8 cellular contexts compared by ENCODE assay signal in genomic region chr15:60649845-60650548, GRCh38.
DNase-seq lines count a peak whose midpoint lies in the region; ATAC-seq, FAIRE-seq and TF ChIP-seq lines count a peak whose summit lies in the region.

No MANE protein-coding gene starts in this region.

- TF ChIP-seq POLR2A in spleen (IDR thresholded peaks at IDR 0.05) (no peak), prostate gland (IDR thresholded peaks at IDR 0.05) (no peak)

- no peaks in the 10 kb centered on the region for H3K9me3 ChIP-seq in spleen
- no peaks in the 10 kb centered on the region for H3K9me3 ChIP-seq in prostate gland

- H3K4me3 ChIP-seq in spleen (no peak overlapping the region), prostate gland (no peak overlapping the region)

- TF ChIP-seq CTCF in spleen (IDR thresholded peaks at IDR 0.05 in 8 of 11, conservative IDR thresholded peaks at IDR 0.05 in 3 of 11), result no peak
- no peak for TF ChIP-seq CTCF in prostate gland (IDR thresholded peaks at IDR 0.05)

- H3K27me3 ChIP-seq in spleen (replicated peaks in 1 of 7) (no peaks in the 10 kb centered on the region), prostate gland (replicated peaks; ENCODE audit: insufficient read depth) (no peaks in the 10 kb centered on the region)

- intact Hi-C loops in spleen (cut with DNase I; ENCODE audit: low total_unique reads) (no loop called here), prostate gland (cut with DNase I) (no loop called here)

- H3K4me1 ChIP-seq in spleen (peaks cover 0 to 34% (median 14%) of the 10 kb centered on the region in 6 donors), prostate gland (replicated peaks) (no peaks in the 10 kb centered on the region)

- WGBS in spleen, 5 donors, result 50 to 66% (median 63%) methylated on average over 10 of the region's 10 CpGs
- WGBS in prostate gland, result 56% methylated on average over 10 of the region's 10 CpGs

- peak overlapping the region; percentile 18 to 76 (median 58) for H3K27ac ChIP-seq in spleen
- no peak overlapping the region for H3K27ac ChIP-seq in prostate gland

- no peak for FAIRE-seq in HTR-8/SVneo (lab: Jason Lieb, UNC)

- peak; percentile 11 for DNase-seq in activated effector memory CD4-positive, alpha-beta T cell treated with Interleukin-2 at 50 U/mL for 16 hours
- DNase-seq in spleen (no peak), AG08395 (ENCODE audit: low spot score) (no peak), G401 (ENCODE audit: low spot score) (no peak), prostate gland (ENCODE audit: low spot score) (no peak), HTR-8/SVneo (ENCODE audit: insufficient read length, low spot score) (no peak)

- in situ Hi-C loops in G401 (cut with HindIII; ENCODE audit: low sequenced_read_pairs), result no loop called here

- peak; percentile 52 for ATAC-seq in GM18520 (IDR thresholded peaks at IDR 0.05; ENCODE audit: unreplicated experiment)
- peak; percentile 67 for ATAC-seq in HG03354 (IDR thresholded peaks at IDR 0.05; ENCODE audit: poor library complexity, severe bottlenecking, unreplicated experiment)

- H3K36me3 ChIP-seq in spleen (no peaks in the 10 kb centered on the region), prostate gland (no peaks in the 10 kb centered on the region)

Comparison
In these comparisons a context has a peak if more than half of its experiments do, and no peak if none do; other contexts are left out.
1. H3K27ac ChIP-seq: peak in spleen (8 of 8); none in prostate gland (0 of 2).